In the genomic region with DNA sequence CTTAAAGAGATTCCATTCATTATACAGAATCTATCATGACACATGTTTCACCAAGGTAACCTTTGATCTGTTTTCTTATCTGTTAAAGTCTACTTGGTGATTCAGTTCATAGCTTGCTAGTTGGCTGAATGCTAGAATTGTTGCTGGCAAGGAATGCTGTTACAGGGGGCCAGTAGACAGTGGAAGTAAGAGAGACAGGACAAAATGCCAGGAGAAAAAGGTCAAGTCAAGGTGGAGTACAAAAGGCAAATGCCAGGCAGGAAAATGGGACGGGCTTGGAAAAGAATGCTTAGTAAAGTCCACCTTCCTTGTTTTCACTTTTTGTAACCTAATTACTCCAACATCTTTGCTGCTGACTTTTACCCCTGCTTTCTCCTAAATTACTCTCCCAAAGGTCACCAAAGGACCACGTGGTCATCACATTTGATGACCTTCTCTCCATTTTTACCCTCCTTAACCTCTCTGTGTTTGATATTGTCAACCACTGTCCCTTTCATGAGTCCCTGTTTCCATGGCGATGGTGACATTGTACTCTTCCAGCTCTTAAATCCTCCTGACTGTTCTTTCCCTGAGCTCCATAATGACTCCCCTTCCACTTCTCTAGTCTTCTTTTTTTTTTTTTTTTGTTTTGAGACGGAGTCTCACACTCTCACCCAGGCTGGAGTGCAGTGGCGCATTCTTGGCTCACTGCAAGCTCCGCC, we compare ENCODE assay signal across 17 cellular contexts. TPM values are rescaled to one million over a fixed set of nuclear protein-coding genes. Genes with fewer than 3 reads are reported as not detected.
A peak's percentile ranks its signal among the peaks of the same experiment; 100 is the strongest.
DNase-seq lines count a peak whose midpoint lies in the region; ATAC-seq and TF ChIP-seq lines count a peak whose summit lies in the region.
"Had no signal": no experiment of that assay in that cellular context is flagged by ENCODE, and none has a peak within 500 bp of the region (broad histone marks: within the 10 kb centered on the region; RNA-seq: fewer than 3 reads in every experiment).

No MANE protein-coding gene starts in this region.

- H3K27me3 Mint-ChIP-seq in naive thymus-derived CD8-positive, alpha-beta T cell = no peaks in the 10 kb centered on the region
- H3K27me3 Mint-ChIP-seq: activated naive CD8-positive, alpha-beta T cell; B cell; stimulated activated naive CD8-positive, alpha-beta T cell treated with anti-CD3 and anti-CD28 coated beads, Interleukin-15, amount 100 ng/mL, for 72 hours had no signal

- H3K4me1 Mint-ChIP-seq in naive thymus-derived CD8-positive, alpha-beta T cell = peaks cover 0 to 12% (median 4%) of the 10 kb centered on the region in 4 donors
- H3K4me1 Mint-ChIP-seq: B cell had no signal

- DNase-seq in Caki2 (ENCODE audit: low read depth) = peak; percentile 61
- DNase-seq in LoVo (ENCODE audit: low spot score) = peak; percentile 62
- no peak for DNase-seq in body of pancreas
- DNase-seq in breast epithelium (ENCODE audit: low spot score in 2 of 2) = no peak
- DNase-seq in naive thymus-derived CD8-positive, alpha-beta T cell = no peak
- no peak for DNase-seq in NCI-H2196 treated with DMSO at 0.1 percent for 48 hours (lab: John Stamatoyannopoulos, UW; ENCODE audit: unreplicated experiment)
- DNase-seq: DMS79; NCI-H2029; stimulated activated CD4-positive, alpha-beta T cell treated with anti-CD3 and anti-CD28 coated beads, Interleukin-12 subunit alpha, Interleukin-12 subunit beta, amount 100 ng/mL, for 4 hours; stimulated activated naive CD8-positive, alpha-beta T cell treated with anti-CD3 and anti-CD28 coated beads, Interleukin-15, amount 100 ng/mL, for 72 hours had no signal

- TF ChIP-seq POLR2A in body of pancreas (IDR thresholded peaks at IDR 0.05) (no peak), breast epithelium (IDR thresholded peaks at IDR 0.05) (no peak), GM18505 (IDR thresholded peaks at IDR 0.05; ENCODE audit: borderline replicate concordance, extremely low read depth, insufficient read depth, insufficient read length) (no peak)

- TF ChIP-seq RAD21 in liver (IDR thresholded peaks at IDR 0.05) = peak; percentile 12 to 27

- POLR2A ChIA-PET in naive thymus-derived CD8-positive, alpha-beta T cell (lab: Charles Lee) = no interaction called here

- peaks cover 0 to 2% (median 0%) of the 10 kb centered on the region in 9 donors for H3K9me3 Mint-ChIP-seq in naive thymus-derived CD8-positive, alpha-beta T cell
- H3K9me3 Mint-ChIP-seq: T-helper 2 cell treated with Interferon-gamma antibody and Interleukin-4, amounts not matched to agents 5 μg/mL and 100 μg/mL, for 36 hours had no signal

- ATAC-seq in body of pancreas = peak; percentile 40
- no peak for ATAC-seq in naive thymus-derived CD8-positive, alpha-beta T cell
- ATAC-seq in GM18505 (IDR thresholded peaks at IDR 0.05; ENCODE audit: unreplicated experiment) = no peak
- ATAC-seq: stimulated activated naive CD8-positive, alpha-beta T cell treated with anti-CD3 and anti-CD28 coated beads, Interleukin-15, amount 100 ng/mL, for 72 hours had no signal

- H3K27ac Mint-ChIP-seq in naive thymus-derived CD8-positive, alpha-beta T cell = no peak overlapping the region
- H3K27ac Mint-ChIP-seq: activated naive CD8-positive, alpha-beta T cell; B cell; T-helper 2 cell treated with Interferon-gamma antibody and Interleukin-4, amounts not matched to agents 5 μg/mL and 100 μg/mL, for 36 hours had no signal

- no peak overlapping the region for H3K4me3 ChIP-seq in body of pancreas
- no peak overlapping the region for H3K4me3 ChIP-seq in liver (ENCODE audit: low read depth in 1 of 3, low read length in 3 of 3)
- no peak overlapping the region for H3K4me3 ChIP-seq in breast epithelium
- H3K4me3 ChIP-seq: HAP-1 had no signal

- H3K36me3 ChIP-seq in body of pancreas (replicated peaks in 1 of 2; ENCODE audit: insufficient read depth in 1 of 2, low read depth in 2 of 2) (no peaks in the 10 kb centered on the region), liver (ENCODE audit: control insufficient read depth in 4 of 4, insufficient read depth in 3 of 4, low read depth in 1 of 4, low read length in 3 of 4) (peaks cover 0 to 9% (median 3%) of the 10 kb centered on the region in 4 donors), breast epithelium (no peaks in the 10 kb centered on the region)
- H3K36me3 ChIP-seq: HAP-1 had no signal

- no peak for TF ChIP-seq CTCF in body of pancreas (IDR thresholded peaks at IDR 0.05)
- TF ChIP-seq CTCF in liver (IDR thresholded peaks at IDR 0.05; ENCODE audit: low read depth, low read length, missing input control) = no peak
- TF ChIP-seq CTCF in breast epithelium (IDR thresholded peaks at IDR 0.05) = no peak

- intact Hi-C loops in body of pancreas (cut with DNase I) (no loop called here), breast epithelium (cut with DNase I; ENCODE audit: low total_unique reads) (no loop called here)

- in situ Hi-C loops in Caki2 (cut with HindIII; ENCODE audit: low pct_unique_long_range_greater_than_20kb, low sequenced_read_pairs) = no loop called here

- WGBS in body of pancreas, 2 donors = 79 to 81% methylated on average over 6 of the region's 6 CpGs
- 72% methylated on average over 6 of the region's 6 CpGs for whole genome bisulfite sequencing in liver

- peaks cover 32 to 69% (median 53%) of the 10 kb centered on the region in 3 donors for H3K36me3 Mint-ChIP-seq in naive thymus-derived CD8-positive, alpha-beta T cell

- H3K27ac ChIP-seq in body of pancreas = no peak overlapping the region
- peak overlapping the region in 1 of 2 donors; percentile 67 for H3K27ac ChIP-seq in liver (ENCODE audit: low read depth in 1 of 2, low read length in 2 of 2)
- no peak overlapping the region for H3K27ac ChIP-seq in breast epithelium
- H3K27ac ChIP-seq: HL-60 had no signal

- H3K4me1 ChIP-seq in body of pancreas = peaks cover 8% of the 10 kb centered on the region
- peaks cover 1 to 11% (median 6%) of the 10 kb centered on the region in 4 donors for H3K4me1 ChIP-seq in liver (ENCODE audit: control insufficient read depth in 4 of 4, insufficient read depth in 4 of 4, low read length in 3 of 4)
- no peaks in the 10 kb centered on the region for H3K4me1 ChIP-seq in breast epithelium
- H3K4me1 ChIP-seq: HAP-1 had no signal

- H3K4me3 Mint-ChIP-seq in naive thymus-derived CD8-positive, alpha-beta T cell = no peak overlapping the region
- H3K4me3 Mint-ChIP-seq: activated naive CD8-positive, alpha-beta T cell; B cell; stimulated activated naive CD8-positive, alpha-beta T cell treated with anti-CD3 and anti-CD28 coated beads, Interleukin-15, amount 100 ng/mL, for 72 hours; T-helper 2 cell treated with Interferon-gamma antibody and Interleukin-4, amounts not matched to agents 5 μg/mL and 100 μg/mL, for 36 hours had no signal

- no peaks in the 10 kb centered on the region for H3K9me3 ChIP-seq in body of pancreas
- no peaks in the 10 kb centered on the region for H3K9me3 ChIP-seq in liver (ENCODE audit: control insufficient read depth in 4 of 4, low read length in 3 of 4)
- no peaks in the 10 kb centered on the region for H3K9me3 ChIP-seq in breast epithelium
- H3K9me3 ChIP-seq: HAP-1 had no signal

- H3K27me3 ChIP-seq in body of pancreas (no peaks in the 10 kb centered on the region), liver (ENCODE audit: control insufficient read depth in 4 of 4, insufficient read depth in 4 of 4, low read length in 3 of 4) (no peaks in the 10 kb centered on the region), breast epithelium (no peaks in the 10 kb centered on the region)

- no peak overlapping the region for H3K9ac ChIP-seq in liver (ENCODE audit: low read depth in 1 of 2, low read length in 2 of 2)

TF ChIP-seq in liver, 16 proteins besides CTCF, POLR2A, EP300 and RAD21 (continues in another document):
- TF ChIP-seq GABPA (IDR thresholded peaks at IDR 0.05 in 1 of 2, conservative IDR thresholded peaks at IDR 0.05 in 1 of 2) (no peak), TAF1 (conservative IDR thresholded peaks at IDR 0.05) (no peak), NR2F2 (IDR thresholded peaks at IDR 0.05) (peak; percentile 27), JUND (IDR thresholded peaks at IDR 0.05) (peak in 1 of 2 donors; percentile 67), HNF4G (IDR thresholded peaks at IDR 0.05) (peak; percentile 55), FOXA2 (IDR thresholded peaks at IDR 0.05) (peak; percentile 38), FOXA1 (IDR thresholded peaks at IDR 0.05) (peak; percentile 23), HNF4A (conservative IDR thresholded peaks at IDR 0.05) (peak; percentile 75 to 79), ATF3 (IDR thresholded peaks at IDR 0.05) (no peak), SP1 (IDR thresholded peaks at IDR 0.05) (peak; percentile 37)
- TF ChIP-seq, protein P1, sequence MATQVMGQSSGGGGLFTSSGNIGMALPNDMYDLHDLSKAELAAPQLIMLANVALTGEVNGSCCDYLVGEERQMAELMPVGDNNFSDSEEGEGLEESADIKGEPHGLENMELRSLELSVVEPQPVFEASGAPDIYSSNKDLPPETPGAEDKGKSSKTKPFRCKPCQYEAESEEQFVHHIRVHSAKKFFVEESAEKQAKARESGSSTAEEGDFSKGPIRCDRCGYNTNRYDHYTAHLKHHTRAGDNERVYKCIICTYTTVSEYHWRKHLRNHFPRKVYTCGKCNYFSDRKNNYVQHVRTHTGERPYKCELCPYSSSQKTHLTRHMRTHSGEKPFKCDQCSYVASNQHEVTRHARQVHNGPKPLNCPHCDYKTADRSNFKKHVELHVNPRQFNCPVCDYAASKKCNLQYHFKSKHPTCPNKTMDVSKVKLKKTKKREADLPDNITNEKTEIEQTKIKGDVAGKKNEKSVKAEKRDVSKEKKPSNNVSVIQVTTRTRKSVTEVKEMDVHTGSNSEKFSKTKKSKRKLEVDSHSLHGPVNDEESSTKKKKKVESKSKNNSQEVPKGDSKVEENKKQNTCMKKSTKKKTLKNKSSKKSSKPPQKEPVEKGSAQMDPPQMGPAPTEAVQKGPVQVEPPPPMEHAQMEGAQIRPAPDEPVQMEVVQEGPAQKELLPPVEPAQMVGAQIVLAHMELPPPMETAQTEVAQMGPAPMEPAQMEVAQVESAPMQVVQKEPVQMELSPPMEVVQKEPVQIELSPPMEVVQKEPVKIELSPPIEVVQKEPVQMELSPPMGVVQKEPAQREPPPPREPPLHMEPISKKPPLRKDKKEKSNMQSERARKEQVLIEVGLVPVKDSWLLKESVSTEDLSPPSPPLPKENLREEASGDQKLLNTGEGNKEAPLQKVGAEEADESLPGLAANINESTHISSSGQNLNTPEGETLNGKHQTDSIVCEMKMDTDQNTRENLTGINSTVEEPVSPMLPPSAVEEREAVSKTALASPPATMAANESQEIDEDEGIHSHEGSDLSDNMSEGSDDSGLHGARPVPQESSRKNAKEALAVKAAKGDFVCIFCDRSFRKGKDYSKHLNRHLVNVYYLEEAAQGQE (IDR thresholded peaks at IDR 0.05) = no peak

RNA-seq across cellular contexts. Expression of gene TAPT1, which starts 24.5 kb away (rescaled TPM):
- 8.2 and 14.7 TPM in 2 replicates for total RNA-seq in Caki2 (2014; rRNA removed; shearing (Covaris generic); ENCODE audit: low replicate concordance)
- total RNA-seq in body of pancreas = 10 to 100 TPM; 26.4 to 30.9 TPM
- total RNA-seq in liver = 10 to 100 TPM; 29.4 to 53.7 TPM
- 10 to 100 TPM; 12.2 to 14.8 TPM for polyA plus RNA-seq in liver
- total RNA-seq in breast epithelium = 10 to 100 TPM; 39.7 to 52.5 (median 43.0) TPM
- 10 to 100 TPM; 74.1 to 75.0 TPM for total RNA-seq in naive thymus-derived CD8-positive, alpha-beta T cell
- polyA plus RNA-seq in naive thymus-derived CD8-positive, alpha-beta T cell = 10 to 100 TPM; 15.7 to 26.3 (median 26.1) TPM

Comparison
In these comparisons a context has a peak if more than half of its experiments do, and no peak if none do; other contexts are left out.
1. DNase-seq: peak in Caki2 (single experiment) and LoVo (single experiment); none in body of pancreas (0 of 4), breast epithelium (0 of 2), naive thymus-derived CD8-positive, alpha-beta T cell (0 of 10) and NCI-H2196 treated with DMSO at 0.1 percent for 48 hours (single experiment).